22 cellular contexts compared by ENCODE assay signal in the genomic region with DNA sequence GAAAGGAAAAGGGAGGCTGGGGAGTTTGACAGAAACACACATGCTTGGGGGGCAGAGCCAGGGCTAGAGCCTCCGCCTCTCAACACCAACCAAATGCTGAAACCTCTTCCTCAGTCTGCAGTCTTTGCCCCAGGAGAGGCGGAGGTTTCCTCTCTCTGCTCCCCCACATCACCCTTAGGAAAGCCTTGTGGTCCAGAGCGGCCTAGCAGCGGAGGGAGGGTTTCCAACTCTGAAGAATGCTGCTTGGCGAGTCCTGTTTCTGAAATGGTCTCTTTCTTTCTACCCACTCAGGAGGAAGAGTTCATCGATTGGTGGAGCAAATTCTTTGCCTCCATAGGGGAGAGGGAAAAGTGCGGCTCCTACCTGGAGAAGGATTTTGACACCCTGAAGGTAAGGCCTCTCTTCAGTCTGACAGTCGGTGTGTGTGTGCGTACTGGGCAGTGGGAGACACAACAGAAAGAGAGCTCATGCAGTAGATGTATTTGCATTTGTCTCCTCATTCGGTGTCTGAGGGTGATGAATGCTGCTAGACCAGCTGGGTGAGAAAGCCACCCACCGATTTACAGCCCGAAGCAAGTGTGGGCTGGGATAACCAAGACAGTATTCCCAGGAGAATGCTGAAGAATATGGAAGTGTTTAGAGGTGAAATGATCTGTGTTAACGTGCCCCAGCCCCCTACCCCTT.
"Had no signal": no experiment of that assay in that cellular context is flagged by ENCODE, and none has a peak within 500 bp of the region (broad histone marks: within the 10 kb centered on the region; RNA-seq: fewer than 3 reads in every experiment).

No MANE protein-coding gene starts in this region.

- DNase-seq: activated CD4-positive, alpha-beta T cell treated with anti-CD3 and anti-CD28 coated beads, Interleukin-2, amount 10 ng/mL, durations not matched to agents 7 days and 5 days; activated CD4-positive, CD25-positive, alpha-beta regulatory T cell treated with anti-CD3 and anti-CD28 coated beads, Interleukin-2, amount 50 U/mL, for 72 hours; activated CD8-positive, alpha-beta T cell treated with anti-CD3 and anti-CD28 coated beads, Interleukin-2, amount 10 ng/mL, durations not matched to agents 7 days and 5 days; activated gamma-delta T cell; activated naive CD4-positive, alpha-beta T cell treated with anti-CD3 and anti-CD28 coated beads, Interleukin-2, amount 50 U/mL, for 16 hours; body of pancreas; caudate nucleus; dermis blood vessel endothelial cell; effector CD8-positive, alpha-beta T cell; hippocampal formation; occipital lobe; retina; sigmoid colon; stimulated activated CD4-positive, alpha-beta T cell treated with anti-CD3 and anti-CD28 coated beads, Interleukin-4, amount 100 ng/mL, for 1 hour; stimulated activated naive CD4-positive, alpha-beta T cell; testis; upper lobe of left lung had no signal

- H3K4me3 ChIP-seq: body of pancreas, esophagus muscularis mucosa, sigmoid colon, testis, upper lobe of left lung had no signal

- H3K4me3 Mint-ChIP-seq: activated CD4-positive, alpha-beta T cell treated with anti-CD3 and anti-CD28 coated beads, Interleukin-2, amount 10 ng/mL, durations not matched to agents 7 days and 5 days; activated CD8-positive, alpha-beta T cell treated with anti-CD3 and anti-CD28 coated beads, Interleukin-2, amount 10 ng/mL, durations not matched to agents 7 days and 5 days; activated T-helper 1 cell treated with anti-CD3 and anti-CD28 coated beads, Interleukin-12 subunit alpha, Interleukin-12 subunit beta, Interleukin-2, Interleukin-4 antibody, amounts not matched to agents 30 ng/mL and 10 ng/mL and 1 ng/mL, durations not matched to agents 14 hours and 24 hours and 36 hours; memory B cell; nephron had no signal

- H3K36me3 Mint-ChIP-seq: memory B cell had no signal

- H3K27me3 ChIP-seq: body of pancreas, esophagus muscularis mucosa, sigmoid colon, testis, upper lobe of left lung had no signal

- H3K4me1 ChIP-seq: body of pancreas, testis had no signal

- H3K27ac Mint-ChIP-seq: activated CD4-positive, alpha-beta T cell treated with anti-CD3 and anti-CD28 coated beads, Interleukin-2, amount 10 ng/mL, durations not matched to agents 7 days and 5 days; activated CD8-positive, alpha-beta T cell treated with anti-CD3 and anti-CD28 coated beads, Interleukin-2, amount 10 ng/mL, durations not matched to agents 7 days and 5 days; activated T-helper 1 cell treated with anti-CD3 and anti-CD28 coated beads, Interleukin-12 subunit alpha, Interleukin-12 subunit beta, Interleukin-2, Interleukin-4 antibody, amounts not matched to agents 30 ng/mL and 10 ng/mL and 1 ng/mL, durations not matched to agents 14 hours and 24 hours and 36 hours; memory B cell; nephron had no signal

- H3K9me3 ChIP-seq: body of pancreas, esophagus muscularis mucosa, sigmoid colon, testis, upper lobe of left lung had no signal

- ATAC-seq: activated CD8-positive, alpha-beta T cell treated with anti-CD3 and anti-CD28 coated beads, Interleukin-2, amount 10 ng/mL, durations not matched to agents 7 days and 5 days; body of pancreas had no signal

- H3K27ac ChIP-seq: body of pancreas, esophagus muscularis mucosa, sigmoid colon, testis, upper lobe of left lung, VCaP had no signal

- H3K4me1 Mint-ChIP-seq: activated CD4-positive, alpha-beta T cell treated with anti-CD3 and anti-CD28 coated beads, Interleukin-2, amount 10 ng/mL, durations not matched to agents 7 days and 5 days; memory B cell; nephron had no signal

- H3K9me3 Mint-ChIP-seq: activated CD4-positive, alpha-beta T cell treated with anti-CD3 and anti-CD28 coated beads, Interleukin-2, amount 10 ng/mL, durations not matched to agents 7 days and 5 days; activated T-helper 1 cell treated with anti-CD3 and anti-CD28 coated beads, Interleukin-12 subunit alpha, Interleukin-12 subunit beta, Interleukin-2, Interleukin-4 antibody, amounts not matched to agents 30 ng/mL and 10 ng/mL and 1 ng/mL, durations not matched to agents 14 hours and 24 hours and 36 hours had no signal
